Comparison of ENCODE assay signal across 14 cellular contexts in the genomic region with DNA sequence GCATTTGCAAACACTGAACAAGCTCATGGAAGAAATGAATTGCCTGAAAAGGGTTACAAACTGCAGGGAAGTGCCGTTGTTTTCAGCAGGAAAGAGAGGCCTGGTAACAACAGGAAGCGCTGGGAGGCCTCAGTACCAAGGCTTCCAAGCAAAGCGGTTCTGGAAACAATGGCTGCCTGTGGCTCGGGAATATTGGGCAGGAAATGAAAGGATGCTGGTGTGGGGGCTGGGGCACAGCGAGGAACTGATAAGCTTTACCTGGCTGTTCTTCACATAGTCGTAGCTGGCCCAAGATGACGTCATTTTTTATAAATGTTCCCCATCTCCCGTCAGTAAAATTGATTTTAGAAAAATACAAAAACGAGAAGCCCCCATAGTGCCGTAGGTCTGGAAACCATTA. TPM values are rescaled to one million over a fixed set of nuclear protein-coding genes. Genes with fewer than 3 reads are reported as not detected.
A peak's percentile ranks its signal among the peaks of the same experiment; 100 is the strongest.
DNase-seq lines count a peak whose midpoint lies in the region; ATAC-seq and TF ChIP-seq lines count a peak whose summit lies in the region.
"Had no signal": no experiment of that assay in that cellular context is flagged by ENCODE, and none has a peak within 500 bp of the region (broad histone marks: within the 10 kb centered on the region; RNA-seq: fewer than 3 reads in every experiment).

No MANE protein-coding gene starts in this region.

- DNase-seq in COLO829 (ENCODE audit: low spot score) (peak; percentile 40), WTC11 (ENCODE audit: low spot score) (peak; percentile 66), left ventricle myocardium inferior (no peak), neural progenitor cell (ENCODE audit: low spot score) (peak; percentile 87), midbrain (lab: John Stamatoyannopoulos, UW) (no peak)
- no peak for DNase-seq in activated naive CD4-positive, alpha-beta T cell treated with Interleukin-2 at 50 U/mL for 16 hours
- DNase-seq: activated CD4-positive, alpha-beta memory T cell treated with anti-CD3 and anti-CD28 coated beads for 36 hours; GF-D8; kidney glomerular epithelial cell; MM.1S; NCI-H526 treated with DMSO at 0.1 percent for 48 hours had no signal

- H3K27ac ChIP-seq in left ventricle myocardium inferior (replicated peaks) = peak overlapping the region; percentile 83
- peak overlapping the region; percentile 100 for H3K27ac ChIP-seq in neural progenitor cell

- H3K36me3 Mint-ChIP-seq in WTC11 = peaks cover 6% of the 10 kb centered on the region
- peaks cover 7% of the 10 kb centered on the region for H3K36me3 Mint-ChIP-seq in neural progenitor cell
- H3K36me3 Mint-ChIP-seq: activated CD4-positive, alpha-beta memory T cell treated with anti-CD3 and anti-CD28 coated beads for 36 hours; activated naive CD8-positive, alpha-beta T cell had no signal

- peaks cover 4% of the 10 kb centered on the region; the same call in 1 of the 2 replicates for H3K9me3 Mint-ChIP-seq in WTC11
- H3K9me3 Mint-ChIP-seq in neural progenitor cell = peaks cover 4% of the 10 kb centered on the region
- H3K9me3 Mint-ChIP-seq: activated CD4-positive, alpha-beta memory T cell treated with anti-CD3 and anti-CD28 coated beads for 36 hours had no signal

- TF ChIP-seq CTCF in WTC11 (IDR thresholded peaks at IDR 0.05) (no peak), left ventricle myocardium inferior (IDR thresholded peaks at IDR 0.05; ENCODE audit: borderline replicate concordance) (no peak), neural progenitor cell (IDR thresholded peaks at IDR 0.05) (no peak)

- H3K27ac Mint-ChIP-seq in WTC11 = peak overlapping the region; percentile 97
- peak overlapping the region; percentile 99 for H3K27ac Mint-ChIP-seq in neural progenitor cell
- H3K27ac Mint-ChIP-seq: activated CD4-positive, alpha-beta memory T cell treated with anti-CD3 and anti-CD28 coated beads for 36 hours; activated naive CD8-positive, alpha-beta T cell had no signal

- H3K4me3 Mint-ChIP-seq in WTC11 (peak overlapping the region; percentile 57), neural progenitor cell (peak overlapping the region; percentile 65)
- H3K4me3 Mint-ChIP-seq: activated CD4-positive, alpha-beta memory T cell treated with anti-CD3 and anti-CD28 coated beads for 36 hours; activated naive CD8-positive, alpha-beta T cell had no signal

- intact Hi-C loops in left ventricle myocardium inferior (cut with micrococcal nuclease) = loop anchor here (10.0 kb wide), 1 partner anchor 55 kb away; a partner anchor contains a TSS

- H3K27me3 Mint-ChIP-seq in WTC11 (ENCODE audit: low read depth) (peaks cover 28% of the 10 kb centered on the region), neural progenitor cell (ENCODE audit: insufficient read depth, low read depth) (peaks cover 9% of the 10 kb centered on the region)
- H3K27me3 Mint-ChIP-seq: activated CD4-positive, alpha-beta memory T cell treated with anti-CD3 and anti-CD28 coated beads for 36 hours; activated naive CD8-positive, alpha-beta T cell had no signal

- peak overlapping the region; percentile 20 for H3K4me3 ChIP-seq in left ventricle myocardium inferior
- H3K4me3 ChIP-seq in neural progenitor cell = peak overlapping the region; percentile 41

- H3K79me2 ChIP-seq in neural progenitor cell (ENCODE audit: low read depth) = no peaks in the 10 kb centered on the region

- H3K9me3 ChIP-seq in left ventricle myocardium inferior (replicated peaks) (no peaks in the 10 kb centered on the region), neural progenitor cell (ENCODE audit: low read depth) (no peaks in the 10 kb centered on the region)

- ATAC-seq in WTC11 (peak; percentile 67), HG03460 (IDR thresholded peaks at IDR 0.05; ENCODE audit: unreplicated experiment) (no peak), HG03378 (IDR thresholded peaks at IDR 0.05; ENCODE audit: unreplicated experiment) (no peak)

- POLR2A ChIA-PET in WTC11 (lab: Charles Lee) = interaction anchor here (0.8 to 3.2 kb wide), 6 partner anchors 11 to 114 kb away, joined by 3 to 19 read pairs (median 4); a partner anchor contains a TSS

- peaks cover 69% of the 10 kb centered on the region for H3F3A ChIP-seq in neural progenitor cell (ENCODE audit: low read depth)

- no peaks in the 10 kb centered on the region for H4K20me1 ChIP-seq in neural progenitor cell (ENCODE audit: low read depth)

- no peak overlapping the region for H2AFZ ChIP-seq in neural progenitor cell (replicated peaks)

- CTCF ChIA-PET in WTC11 (lab: Charles Lee) = interaction anchor here (0.6 to 2.4 kb wide), 8 partner anchors 10 to 127 kb away, joined by 3 to 12 read pairs (median 4); a partner anchor contains a TSS

- H3K9ac ChIP-seq in neural progenitor cell = no peak overlapping the region

- H3K4me1 Mint-ChIP-seq in WTC11 (peaks cover 77% of the 10 kb centered on the region), neural progenitor cell (peaks cover 61% of the 10 kb centered on the region)

- H3K27me3 ChIP-seq in left ventricle myocardium inferior (ENCODE audit: low read depth) (no peaks in the 10 kb centered on the region), neural progenitor cell (no peaks in the 10 kb centered on the region)

- no peaks in the 10 kb centered on the region for H3K36me3 ChIP-seq in left ventricle myocardium inferior
- no peaks in the 10 kb centered on the region for H3K36me3 ChIP-seq in neural progenitor cell

- H3K4me2 ChIP-seq in neural progenitor cell = peak overlapping the region; percentile 93

- peaks cover 90% of the 10 kb centered on the region for H3K4me1 ChIP-seq in left ventricle myocardium inferior
- peaks cover 79% of the 10 kb centered on the region for H3K4me1 ChIP-seq in neural progenitor cell

TF ChIP-seq in WTC11, 78 proteins besides CTCF, POLR2A, EP300 and RAD21 (continues in another document):
- TF ChIP-seq GTF2I (CRISPR knock-in tag; conservative IDR thresholded peaks at IDR 0.05) (no peak), NR3C1 (CRISPR knock-in tag; conservative IDR thresholded peaks at IDR 0.05; ENCODE audit: low read depth) (0 out of 2 replicates have a peak, but pooled peaks have one; percentile 55), FOXK1 (CRISPR knock-in tag; IDR thresholded peaks at IDR 0.05) (peak; percentile 75), SP1 (CRISPR knock-in tag; conservative IDR thresholded peaks at IDR 0.05) (peak; percentile 63), ZNF396 (CRISPR knock-in tag; IDR thresholded peaks at IDR 0.05; ENCODE audit: borderline replicate concordance) (no peak; the same call in 1 of the 2 replicates), ETV6 (CRISPR knock-in tag; IDR thresholded peaks at IDR 0.05) (peak; percentile 95), TP53 (CRISPR knock-in tag; IDR thresholded peaks at IDR 0.05) (peak; percentile 56; the same call in 1 of the 2 replicates), ZNF671 (CRISPR knock-in tag; IDR thresholded peaks at IDR 0.05) (0 out of 2 replicates have a peak, but pooled peaks have one; percentile 21)
- TF ChIP-seq, protein P1, sequence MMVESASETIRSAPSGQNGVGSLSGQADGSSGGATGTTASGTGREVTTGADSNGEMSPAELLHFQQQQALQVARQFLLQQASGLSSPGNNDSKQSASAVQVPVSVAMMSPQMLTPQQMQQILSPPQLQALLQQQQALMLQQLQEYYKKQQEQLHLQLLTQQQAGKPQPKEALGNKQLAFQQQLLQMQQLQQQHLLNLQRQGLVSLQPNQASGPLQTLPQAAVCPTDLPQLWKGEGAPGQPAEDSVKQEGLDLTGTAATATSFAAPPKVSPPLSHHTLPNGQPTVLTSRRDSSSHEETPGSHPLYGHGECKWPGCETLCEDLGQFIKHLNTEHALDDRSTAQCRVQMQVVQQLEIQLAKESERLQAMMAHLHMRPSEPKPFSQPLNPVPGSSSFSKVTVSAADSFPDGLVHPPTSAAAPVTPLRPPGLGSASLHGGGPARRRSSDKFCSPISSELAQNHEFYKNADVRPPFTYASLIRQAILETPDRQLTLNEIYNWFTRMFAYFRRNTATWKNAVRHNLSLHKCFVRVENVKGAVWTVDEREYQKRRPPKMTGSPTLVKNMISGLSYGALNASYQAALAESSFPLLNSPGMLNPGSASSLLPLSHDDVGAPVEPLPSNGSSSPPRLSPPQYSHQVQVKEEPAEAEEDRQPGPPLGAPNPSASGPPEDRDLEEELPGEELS (CRISPR knock-in tag; IDR thresholded peaks at IDR 0.05) = peak; percentile 89; the same call in 1 of the 2 replicates
- TF ChIP-seq, protein P2, sequence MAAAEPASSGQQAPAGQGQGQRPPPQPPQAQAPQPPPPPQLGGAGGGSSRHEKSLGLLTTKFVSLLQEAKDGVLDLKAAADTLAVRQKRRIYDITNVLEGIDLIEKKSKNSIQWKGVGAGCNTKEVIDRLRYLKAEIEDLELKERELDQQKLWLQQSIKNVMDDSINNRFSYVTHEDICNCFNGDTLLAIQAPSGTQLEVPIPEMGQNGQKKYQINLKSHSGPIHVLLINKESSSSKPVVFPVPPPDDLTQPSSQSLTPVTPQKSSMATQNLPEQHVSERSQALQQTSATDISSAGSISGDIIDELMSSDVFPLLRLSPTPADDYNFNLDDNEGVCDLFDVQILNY (CRISPR knock-in tag; IDR thresholded peaks at IDR 0.05) = peak; percentile 24; the same call in 1 of the 2 replicates
- TF ChIP-seq, protein P3, sequence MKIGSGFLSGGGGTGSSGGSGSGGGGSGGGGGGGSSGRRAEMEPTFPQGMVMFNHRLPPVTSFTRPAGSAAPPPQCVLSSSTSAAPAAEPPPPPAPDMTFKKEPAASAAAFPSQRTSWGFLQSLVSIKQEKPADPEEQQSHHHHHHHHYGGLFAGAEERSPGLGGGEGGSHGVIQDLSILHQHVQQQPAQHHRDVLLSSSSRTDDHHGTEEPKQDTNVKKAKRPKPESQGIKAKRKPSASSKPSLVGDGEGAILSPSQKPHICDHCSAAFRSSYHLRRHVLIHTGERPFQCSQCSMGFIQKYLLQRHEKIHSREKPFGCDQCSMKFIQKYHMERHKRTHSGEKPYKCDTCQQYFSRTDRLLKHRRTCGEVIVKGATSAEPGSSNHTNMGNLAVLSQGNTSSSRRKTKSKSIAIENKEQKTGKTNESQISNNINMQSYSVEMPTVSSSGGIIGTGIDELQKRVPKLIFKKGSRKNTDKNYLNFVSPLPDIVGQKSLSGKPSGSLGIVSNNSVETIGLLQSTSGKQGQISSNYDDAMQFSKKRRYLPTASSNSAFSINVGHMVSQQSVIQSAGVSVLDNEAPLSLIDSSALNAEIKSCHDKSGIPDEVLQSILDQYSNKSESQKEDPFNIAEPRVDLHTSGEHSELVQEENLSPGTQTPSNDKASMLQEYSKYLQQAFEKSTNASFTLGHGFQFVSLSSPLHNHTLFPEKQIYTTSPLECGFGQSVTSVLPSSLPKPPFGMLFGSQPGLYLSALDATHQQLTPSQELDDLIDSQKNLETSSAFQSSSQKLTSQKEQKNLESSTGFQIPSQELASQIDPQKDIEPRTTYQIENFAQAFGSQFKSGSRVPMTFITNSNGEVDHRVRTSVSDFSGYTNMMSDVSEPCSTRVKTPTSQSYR (CRISPR knock-in tag; IDR thresholded peaks at IDR 0.05) = peak; percentile 96

RNA-seq across cellular contexts. Expression of a gene that starts 55.9 kb away (rescaled TPM):
- total RNA-seq in WTC11 (2021) (3.7 to 7.2 TPM (median 4.2 TPM) in 3 replicates), left ventricle myocardium inferior (38.0 TPM), neural progenitor cell (ENCODE audit: low replicate concordance) (0.13 and 0.34 TPM in 2 replicates)

Comparison
In these comparisons a context has a peak if more than half of its experiments do, and no peak if none do; other contexts are left out.
1. DNase-seq: peak in COLO829 (single experiment), WTC11 (single experiment) and neural progenitor cell (single experiment); none in left ventricle myocardium inferior (single experiment), activated naive CD4-positive, alpha-beta T cell treated with Interleukin-2 at 50 U/mL for 16 hours (single experiment) and midbrain (single experiment).